25 cellular contexts compared by ENCODE assay signal in genomic region chr10:27685686-27686085, GRCh38. TPM values are rescaled to one million over a fixed set of nuclear protein-coding genes. Genes with fewer than 3 reads are reported as not detected.
"Had no signal": no experiment of that assay in that cellular context is flagged by ENCODE, and none has a peak within 500 bp of the region (broad histone marks: within the 10 kb centered on the region; RNA-seq: fewer than 3 reads in every experiment).

No MANE protein-coding gene starts in this region.

- ATAC-seq: naive thymus-derived CD4-positive, alpha-beta T cell; natural killer cell treated with Interleukin-12 subunit alpha and Interleukin-12 subunit beta and Interleukin-15 and Interleukin-18, amount 100 ng/mL, for 72 hours; right lobe of liver; stimulated activated naive B cell treated with anti-CD40 and anti-IgM and Interleukin-4, amounts not matched to agents 10 μg/mL and 1 μg/mL and 100 μg/mL, for 72 hours; stimulated activated naive CD8-positive, alpha-beta T cell treated with anti-CD3 and anti-CD28 coated beads, Interleukin-15, Interleukin-2, amounts not matched to agents 100 U/mL and 50 U/mL, for 24 hours had no signal

- DNase-seq: islet precursor cell; left ventricle myocardium inferior; mesendoderm; naive thymus-derived CD4-positive, alpha-beta T cell; ovary; right lobe of liver; stimulated activated CD4-positive, alpha-beta T cell treated with anti-CD3 and anti-CD28 coated beads, Interleukin-12 subunit alpha, Interleukin-12 subunit beta, amount 100 ng/mL, for 4 hours; stimulated activated CD4-positive, alpha-beta T cell treated with anti-CD3 and anti-CD28 coated beads, Interleukin-15, amount 100 ng/mL, for 24 hours; stimulated activated CD4-positive, alpha-beta T cell treated with anti-CD3 and anti-CD28 coated beads, Interleukin-2, amount 100 ng/mL, for 24 hours; stimulated activated CD4-positive, alpha-beta T cell treated with anti-CD3 and anti-CD28 coated beads, Interleukin-4, amount 100 ng/mL, for 1 hour; stimulated activated naive B cell treated with anti-CD40 and anti-IgM and Interleukin-4, amounts not matched to agents 10 μg/mL and 1 μg/mL and 100 μg/mL, for 72 hours; stimulated activated naive CD8-positive, alpha-beta T cell treated with anti-CD3 and anti-CD28 coated beads, Interleukin-15, Interleukin-2, amounts not matched to agents 100 U/mL and 50 U/mL, for 24 hours; stomach; testis; thyroid gland; transverse colon had no signal

- H3K27ac ChIP-seq: left ventricle myocardium inferior, ovary, right atrium auricular region, right lobe of liver, skin epidermis, stomach, testis, thyroid gland, transverse colon, upper lobe of left lung, vagina had no signal

RNA-seq across cellular contexts. Expression of gene MKX, which starts 59.9 kb away (rescaled TPM):
- total RNA-seq: mesothelial cell of epicardium; mononuclear cell; naive thymus-derived CD4-positive, alpha-beta T cell; pulmonary artery endothelial cell had no signal
- polyA plus RNA-seq: naive thymus-derived CD4-positive, alpha-beta T cell; neural cell had no signal
